ENCODE assay signal across 1 cellular context in the genomic region with DNA sequence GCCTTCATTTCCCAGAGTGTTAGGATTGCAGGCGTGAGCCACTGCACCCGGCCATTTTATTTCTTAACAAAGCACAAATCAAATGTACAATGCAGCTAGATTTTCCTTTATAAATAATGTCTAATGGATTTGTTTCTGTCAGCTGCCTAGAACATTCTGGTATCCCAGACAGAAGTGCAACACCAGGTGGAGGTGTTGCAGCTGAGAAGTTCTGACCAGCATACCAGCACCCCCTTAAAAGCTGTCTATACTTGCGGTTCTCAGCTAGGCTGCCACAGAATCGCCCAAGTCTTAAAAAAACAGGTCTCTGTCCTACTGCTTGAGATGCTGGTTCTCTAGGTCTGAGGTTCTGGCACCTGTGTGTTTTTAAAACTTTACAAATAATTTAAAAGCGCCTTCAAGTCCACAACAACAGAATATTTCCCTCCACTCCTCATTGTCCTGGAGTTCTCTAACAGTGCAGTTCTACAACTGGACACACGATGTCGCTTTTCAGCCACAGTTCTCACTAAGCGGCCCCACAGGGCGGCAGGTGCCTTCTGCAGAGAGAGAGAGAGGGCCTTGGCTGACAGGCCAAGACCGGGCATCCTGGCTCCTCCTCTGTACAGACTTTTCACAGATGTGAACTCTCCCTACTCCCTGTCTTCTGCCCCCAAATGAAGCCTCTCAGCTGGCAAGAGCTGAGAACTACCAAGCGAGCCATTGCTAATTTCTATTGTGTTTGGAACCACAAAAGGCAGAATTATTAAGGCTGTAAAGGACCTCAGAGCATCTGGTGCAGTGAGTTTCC.
TF ChIP-seq lines count a peak whose summit lies in the region.

No MANE protein-coding gene starts in this region.

TF ChIP-seq in HepG2, 621 proteins besides CTCF, POLR2A, EP300 and RAD21 (continued from another document and continues in another):
- TF ChIP-seq, protein P1, sequence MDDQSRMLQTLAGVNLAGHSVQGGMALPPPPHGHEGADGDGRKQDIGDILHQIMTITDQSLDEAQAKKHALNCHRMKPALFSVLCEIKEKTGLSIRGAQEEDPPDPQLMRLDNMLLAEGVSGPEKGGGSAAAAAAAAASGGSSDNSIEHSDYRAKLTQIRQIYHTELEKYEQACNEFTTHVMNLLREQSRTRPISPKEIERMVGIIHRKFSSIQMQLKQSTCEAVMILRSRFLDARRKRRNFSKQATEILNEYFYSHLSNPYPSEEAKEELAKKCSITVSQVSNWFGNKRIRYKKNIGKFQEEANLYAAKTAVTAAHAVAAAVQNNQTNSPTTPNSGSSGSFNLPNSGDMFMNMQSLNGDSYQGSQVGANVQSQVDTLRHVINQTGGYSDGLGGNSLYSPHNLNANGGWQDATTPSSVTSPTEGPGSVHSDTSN (CRISPR knock-in tag; IDR thresholded peaks at IDR 0.05; ENCODE audit: borderline replicate concordance) = no peak
- no peak for TF ChIP-seq ZBTB8A (CRISPR knock-in tag; IDR thresholded peaks at IDR 0.05; ENCODE audit: borderline replicate concordance, low read depth)
- TF ChIP-seq, protein P2, sequence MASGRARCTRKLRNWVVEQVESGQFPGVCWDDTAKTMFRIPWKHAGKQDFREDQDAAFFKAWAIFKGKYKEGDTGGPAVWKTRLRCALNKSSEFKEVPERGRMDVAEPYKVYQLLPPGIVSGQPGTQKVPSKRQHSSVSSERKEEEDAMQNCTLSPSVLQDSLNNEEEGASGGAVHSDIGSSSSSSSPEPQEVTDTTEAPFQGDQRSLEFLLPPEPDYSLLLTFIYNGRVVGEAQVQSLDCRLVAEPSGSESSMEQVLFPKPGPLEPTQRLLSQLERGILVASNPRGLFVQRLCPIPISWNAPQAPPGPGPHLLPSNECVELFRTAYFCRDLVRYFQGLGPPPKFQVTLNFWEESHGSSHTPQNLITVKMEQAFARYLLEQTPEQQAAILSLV (CRISPR knock-in tag; IDR thresholded peaks at IDR 0.05; ENCODE audit: borderline replicate concordance) = no peak
- TF ChIP-seq ZNF460 (CRISPR knock-in tag; IDR thresholded peaks at IDR 0.05; ENCODE audit: borderline replicate concordance) = no peak
- TF ChIP-seq RFXANK (CRISPR knock-in tag; IDR thresholded peaks at IDR 0.05) = no peak
- no peak for TF ChIP-seq KLF13 (CRISPR knock-in tag; IDR thresholded peaks at IDR 0.05)
- no peak; the same call in 1 of the 2 replicates for TF ChIP-seq BCL6 (CRISPR knock-in tag; IDR thresholded peaks at IDR 0.05)
- no peak for TF ChIP-seq ZNF225 (CRISPR knock-in tag; IDR thresholded peaks at IDR 0.05)
- no peak for TF ChIP-seq SCMH1 (CRISPR knock-in tag; IDR thresholded peaks at IDR 0.05; ENCODE audit: borderline replicate concordance)
- no peak for TF ChIP-seq RARG (CRISPR knock-in tag; IDR thresholded peaks at IDR 0.05; ENCODE audit: low read depth)
- no peak for TF ChIP-seq ZNF337 (CRISPR knock-in tag; IDR thresholded peaks at IDR 0.05; ENCODE audit: borderline replicate concordance, low read depth)
- TF ChIP-seq KDM4B (CRISPR knock-in tag; IDR thresholded peaks at IDR 0.05) = peak; percentile 59; the same call in 1 of the 2 replicates
- TF ChIP-seq, protein P3, sequence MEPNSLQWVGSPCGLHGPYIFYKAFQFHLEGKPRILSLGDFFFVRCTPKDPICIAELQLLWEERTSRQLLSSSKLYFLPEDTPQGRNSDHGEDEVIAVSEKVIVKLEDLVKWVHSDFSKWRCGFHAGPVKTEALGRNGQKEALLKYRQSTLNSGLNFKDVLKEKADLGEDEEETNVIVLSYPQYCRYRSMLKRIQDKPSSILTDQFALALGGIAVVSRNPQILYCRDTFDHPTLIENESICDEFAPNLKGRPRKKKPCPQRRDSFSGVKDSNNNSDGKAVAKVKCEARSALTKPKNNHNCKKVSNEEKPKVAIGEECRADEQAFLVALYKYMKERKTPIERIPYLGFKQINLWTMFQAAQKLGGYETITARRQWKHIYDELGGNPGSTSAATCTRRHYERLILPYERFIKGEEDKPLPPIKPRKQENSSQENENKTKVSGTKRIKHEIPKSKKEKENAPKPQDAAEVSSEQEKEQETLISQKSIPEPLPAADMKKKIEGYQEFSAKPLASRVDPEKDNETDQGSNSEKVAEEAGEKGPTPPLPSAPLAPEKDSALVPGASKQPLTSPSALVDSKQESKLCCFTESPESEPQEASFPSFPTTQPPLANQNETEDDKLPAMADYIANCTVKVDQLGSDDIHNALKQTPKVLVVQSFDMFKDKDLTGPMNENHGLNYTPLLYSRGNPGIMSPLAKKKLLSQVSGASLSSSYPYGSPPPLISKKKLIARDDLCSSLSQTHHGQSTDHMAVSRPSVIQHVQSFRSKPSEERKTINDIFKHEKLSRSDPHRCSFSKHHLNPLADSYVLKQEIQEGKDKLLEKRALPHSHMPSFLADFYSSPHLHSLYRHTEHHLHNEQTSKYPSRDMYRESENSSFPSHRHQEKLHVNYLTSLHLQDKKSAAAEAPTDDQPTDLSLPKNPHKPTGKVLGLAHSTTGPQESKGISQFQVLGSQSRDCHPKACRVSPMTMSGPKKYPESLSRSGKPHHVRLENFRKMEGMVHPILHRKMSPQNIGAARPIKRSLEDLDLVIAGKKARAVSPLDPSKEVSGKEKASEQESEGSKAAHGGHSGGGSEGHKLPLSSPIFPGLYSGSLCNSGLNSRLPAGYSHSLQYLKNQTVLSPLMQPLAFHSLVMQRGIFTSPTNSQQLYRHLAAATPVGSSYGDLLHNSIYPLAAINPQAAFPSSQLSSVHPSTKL (CRISPR knock-in tag; IDR thresholded peaks at IDR 0.05) = peak; percentile 44; the same call in 1 of the 2 replicates
- no peak for TF ChIP-seq PTBP1 (IDR thresholded peaks at IDR 0.05; ENCODE audit: low read depth, low read length, poor library complexity, severe bottlenecking)
- no peak for TF ChIP-seq KLF15 (CRISPR knock-in tag; IDR thresholded peaks at IDR 0.05; ENCODE audit: borderline replicate concordance)
- no peak for TF ChIP-seq ZNF33A (CRISPR knock-in tag; IDR thresholded peaks at IDR 0.05; ENCODE audit: borderline replicate concordance)
- no peak for TF ChIP-seq TCF7 (IDR thresholded peaks at IDR 0.05; ENCODE audit: low read depth)
- no peak for TF ChIP-seq EED (CRISPR knock-in tag; IDR thresholded peaks at IDR 0.05)
- no peak for TF ChIP-seq TBX3 (IDR thresholded peaks at IDR 0.05; ENCODE audit: borderline replicate concordance)
- no peak for TF ChIP-seq TCF7L2 (IDR thresholded peaks at IDR 0.05; ENCODE audit: low read depth, low read length)
- peak; percentile 29; the same call in 1 of the 2 replicates for TF ChIP-seq ZNF350 (CRISPR knock-in tag; IDR thresholded peaks at IDR 0.05; ENCODE audit: borderline replicate concordance, low read depth)
- TF ChIP-seq, protein P4, sequence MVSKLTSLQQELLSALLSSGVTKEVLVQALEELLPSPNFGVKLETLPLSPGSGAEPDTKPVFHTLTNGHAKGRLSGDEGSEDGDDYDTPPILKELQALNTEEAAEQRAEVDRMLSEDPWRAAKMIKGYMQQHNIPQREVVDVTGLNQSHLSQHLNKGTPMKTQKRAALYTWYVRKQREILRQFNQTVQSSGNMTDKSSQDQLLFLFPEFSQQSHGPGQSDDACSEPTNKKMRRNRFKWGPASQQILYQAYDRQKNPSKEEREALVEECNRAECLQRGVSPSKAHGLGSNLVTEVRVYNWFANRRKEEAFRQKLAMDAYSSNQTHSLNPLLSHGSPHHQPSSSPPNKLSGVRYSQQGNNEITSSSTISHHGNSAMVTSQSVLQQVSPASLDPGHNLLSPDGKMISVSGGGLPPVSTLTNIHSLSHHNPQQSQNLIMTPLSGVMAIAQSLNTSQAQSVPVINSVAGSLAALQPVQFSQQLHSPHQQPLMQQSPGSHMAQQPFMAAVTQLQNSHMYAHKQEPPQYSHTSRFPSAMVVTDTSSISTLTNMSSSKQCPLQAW (CRISPR knock-in tag; IDR thresholded peaks at IDR 0.05) = peak; percentile 75
- no peak for TF ChIP-seq ZC3H4 (CRISPR knock-in tag; IDR thresholded peaks at IDR 0.05; ENCODE audit: borderline replicate concordance)
- TF ChIP-seq ZNF552 (CRISPR knock-in tag; IDR thresholded peaks at IDR 0.05; ENCODE audit: borderline replicate concordance) = no peak
- TF ChIP-seq, protein P5, sequence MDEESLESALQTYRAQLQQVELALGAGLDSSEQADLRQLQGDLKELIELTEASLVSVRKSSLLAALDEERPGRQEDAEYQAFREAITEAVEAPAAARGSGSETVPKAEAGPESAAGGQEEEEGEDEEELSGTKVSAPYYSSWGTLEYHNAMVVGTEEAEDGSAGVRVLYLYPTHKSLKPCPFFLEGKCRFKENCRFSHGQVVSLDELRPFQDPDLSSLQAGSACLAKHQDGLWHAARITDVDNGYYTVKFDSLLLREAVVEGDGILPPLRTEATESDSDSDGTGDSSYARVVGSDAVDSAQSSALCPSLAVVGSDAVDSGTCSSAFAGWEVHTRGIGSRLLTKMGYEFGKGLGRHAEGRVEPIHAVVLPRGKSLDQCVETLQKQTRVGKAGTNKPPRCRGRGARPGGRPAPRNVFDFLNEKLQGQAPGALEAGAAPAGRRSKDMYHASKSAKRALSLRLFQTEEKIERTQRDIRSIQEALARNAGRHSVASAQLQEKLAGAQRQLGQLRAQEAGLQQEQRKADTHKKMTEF (CRISPR knock-in tag; IDR thresholded peaks at IDR 0.05) = peak; percentile 55; the same call in 1 of the 2 replicates
- TF ChIP-seq, protein P6, sequence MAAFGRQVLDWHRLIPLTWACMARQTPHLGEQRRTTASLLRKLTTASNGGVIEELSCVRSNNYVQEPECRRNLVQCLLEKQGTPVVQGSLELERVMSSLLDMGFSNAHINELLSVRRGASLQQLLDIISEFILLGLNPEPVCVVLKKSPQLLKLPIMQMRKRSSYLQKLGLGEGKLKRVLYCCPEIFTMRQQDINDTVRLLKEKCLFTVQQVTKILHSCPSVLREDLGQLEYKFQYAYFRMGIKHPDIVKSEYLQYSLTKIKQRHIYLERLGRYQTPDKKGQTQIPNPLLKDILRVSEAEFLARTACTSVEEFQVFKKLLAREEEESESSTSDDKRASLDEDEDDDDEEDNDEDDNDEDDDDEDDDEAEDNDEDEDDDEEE (CRISPR knock-in tag; IDR thresholded peaks at IDR 0.05) = no peak
- no peak for TF ChIP-seq ZSCAN30 (CRISPR knock-in tag; IDR thresholded peaks at IDR 0.05)
- TF ChIP-seq KAT2B (IDR thresholded peaks at IDR 0.05; ENCODE audit: borderline replicate concordance, low read depth, low read length) = no peak
- TF ChIP-seq TAF1 (CRISPR knock-in tag; IDR thresholded peaks at IDR 0.05) = no peak
- no peak for TF ChIP-seq TBP (CRISPR knock-in tag; IDR thresholded peaks at IDR 0.05)
- TF ChIP-seq ZNF282 (IDR thresholded peaks at IDR 0.05; ENCODE audit: partially characterized antibody) = no peak
- TF ChIP-seq ZFP82 (CRISPR knock-in tag; IDR thresholded peaks at IDR 0.05; ENCODE audit: borderline replicate concordance) = no peak
- TF ChIP-seq, protein P7, sequence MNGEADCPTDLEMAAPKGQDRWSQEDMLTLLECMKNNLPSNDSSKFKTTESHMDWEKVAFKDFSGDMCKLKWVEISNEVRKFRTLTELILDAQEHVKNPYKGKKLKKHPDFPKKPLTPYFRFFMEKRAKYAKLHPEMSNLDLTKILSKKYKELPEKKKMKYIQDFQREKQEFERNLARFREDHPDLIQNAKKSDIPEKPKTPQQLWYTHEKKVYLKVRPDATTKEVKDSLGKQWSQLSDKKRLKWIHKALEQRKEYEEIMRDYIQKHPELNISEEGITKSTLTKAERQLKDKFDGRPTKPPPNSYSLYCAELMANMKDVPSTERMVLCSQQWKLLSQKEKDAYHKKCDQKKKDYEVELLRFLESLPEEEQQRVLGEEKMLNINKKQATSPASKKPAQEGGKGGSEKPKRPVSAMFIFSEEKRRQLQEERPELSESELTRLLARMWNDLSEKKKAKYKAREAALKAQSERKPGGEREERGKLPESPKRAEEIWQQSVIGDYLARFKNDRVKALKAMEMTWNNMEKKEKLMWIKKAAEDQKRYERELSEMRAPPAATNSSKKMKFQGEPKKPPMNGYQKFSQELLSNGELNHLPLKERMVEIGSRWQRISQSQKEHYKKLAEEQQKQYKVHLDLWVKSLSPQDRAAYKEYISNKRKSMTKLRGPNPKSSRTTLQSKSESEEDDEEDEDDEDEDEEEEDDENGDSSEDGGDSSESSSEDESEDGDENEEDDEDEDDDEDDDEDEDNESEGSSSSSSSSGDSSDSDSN (CRISPR knock-in tag; IDR thresholded peaks at IDR 0.05) = no peak
- no peak for TF ChIP-seq FOXK2 (IDR thresholded peaks at IDR 0.05)
- no peak for TF ChIP-seq ZSCAN25 (CRISPR knock-in tag; IDR thresholded peaks at IDR 0.05)
- no peak for TF ChIP-seq HNRNPUL1 (IDR thresholded peaks at IDR 0.05; ENCODE audit: low read depth, low read length)
- no peak for TF ChIP-seq SMYD3 (CRISPR knock-in tag; IDR thresholded peaks at IDR 0.05)
- TF ChIP-seq ZSCAN9 (CRISPR knock-in tag; IDR thresholded peaks at IDR 0.05; ENCODE audit: borderline replicate concordance) = no peak
- TF ChIP-seq, protein P8, sequence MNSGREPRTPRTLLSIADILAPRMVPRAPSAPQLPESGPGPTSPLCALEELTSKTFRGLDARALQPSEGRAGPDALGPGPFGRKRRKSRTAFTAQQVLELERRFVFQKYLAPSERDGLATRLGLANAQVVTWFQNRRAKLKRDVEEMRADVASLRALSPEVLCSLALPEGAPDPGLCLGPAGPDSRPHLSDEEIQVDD (CRISPR knock-in tag; IDR thresholded peaks at IDR 0.05; ENCODE audit: borderline replicate concordance) = no peak
- no peak for TF ChIP-seq DNMT3B (CRISPR knock-in tag; conservative IDR thresholded peaks at IDR 0.05)
- TF ChIP-seq ZBTB21 (CRISPR knock-in tag; IDR thresholded peaks at IDR 0.05) = no peak
- no peak for TF ChIP-seq ADNP (CRISPR knock-in tag; IDR thresholded peaks at IDR 0.05)
- TF ChIP-seq ZNF124 (CRISPR knock-in tag; IDR thresholded peaks at IDR 0.05) = no peak
- no peak for TF ChIP-seq MBD4 (IDR thresholded peaks at IDR 0.05; ENCODE audit: borderline replicate concordance, low read length)
- no peak for TF ChIP-seq ZNF180 (CRISPR knock-in tag; IDR thresholded peaks at IDR 0.05; ENCODE audit: borderline replicate concordance, low read depth)
- TF ChIP-seq, protein P9, sequence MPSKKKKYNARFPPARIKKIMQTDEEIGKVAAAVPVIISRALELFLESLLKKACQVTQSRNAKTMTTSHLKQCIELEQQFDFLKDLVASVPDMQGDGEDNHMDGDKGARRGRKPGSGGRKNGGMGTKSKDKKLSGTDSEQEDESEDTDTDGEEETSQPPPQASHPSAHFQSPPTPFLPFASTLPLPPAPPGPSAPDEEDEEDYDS (CRISPR knock-in tag; IDR thresholded peaks at IDR 0.05) = 0 out of 2 replicates have a peak, but pooled peaks have one; percentile 19
- TF ChIP-seq, protein P10, sequence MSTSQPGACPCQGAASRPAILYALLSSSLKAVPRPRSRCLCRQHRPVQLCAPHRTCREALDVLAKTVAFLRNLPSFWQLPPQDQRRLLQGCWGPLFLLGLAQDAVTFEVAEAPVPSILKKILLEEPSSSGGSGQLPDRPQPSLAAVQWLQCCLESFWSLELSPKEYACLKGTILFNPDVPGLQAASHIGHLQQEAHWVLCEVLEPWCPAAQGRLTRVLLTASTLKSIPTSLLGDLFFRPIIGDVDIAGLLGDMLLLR (CRISPR knock-in tag; IDR thresholded peaks at IDR 0.05) = no peak
- no peak for TF ChIP-seq ZNF841 (CRISPR knock-in tag; IDR thresholded peaks at IDR 0.05; ENCODE audit: borderline replicate concordance)
- no peak for TF ChIP-seq ZNF530 (CRISPR knock-in tag; IDR thresholded peaks at IDR 0.05; ENCODE audit: low read depth)
- TF ChIP-seq ZNF20 (CRISPR knock-in tag; IDR thresholded peaks at IDR 0.05) = no peak
- TF ChIP-seq, protein P11, sequence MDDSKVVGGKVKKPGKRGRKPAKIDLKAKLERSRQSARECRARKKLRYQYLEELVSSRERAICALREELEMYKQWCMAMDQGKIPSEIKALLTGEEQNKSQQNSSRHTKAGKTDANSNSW (CRISPR knock-in tag; IDR thresholded peaks at IDR 0.05; ENCODE audit: borderline replicate concordance) = no peak
- no peak for TF ChIP-seq IRX3 (CRISPR knock-in tag; IDR thresholded peaks at IDR 0.05; ENCODE audit: borderline replicate concordance, low read depth)
- no peak for TF ChIP-seq PCBP2 (optimal IDR thresholded peaks at IDR 0.05; ENCODE audit: low read depth, low read length, poor library complexity, severe bottlenecking)
- TF ChIP-seq ZMAT3 (CRISPR knock-in tag; conservative IDR thresholded peaks at IDR 0.05) = no peak
- TF ChIP-seq ZNF496 (CRISPR knock-in tag; IDR thresholded peaks at IDR 0.05; ENCODE audit: insufficient replicate concordance) = no peak
